ENCODE assay signal across 15 cellular contexts in genomic region chr3:128060473-128061381, GRCh38. TPM values are rescaled to one million over a fixed set of nuclear protein-coding genes. Genes with fewer than 3 reads are reported as not detected.
DNase-seq lines count a peak whose midpoint lies in the region; ATAC-seq and TF ChIP-seq lines count a peak whose summit lies in the region.
"Had no signal": no experiment of that assay in that cellular context is flagged by ENCODE, and none has a peak within 500 bp of the region (broad histone marks: within the 10 kb centered on the region; RNA-seq: fewer than 3 reads in every experiment).

No MANE protein-coding gene starts in this region.

- no peaks in the 10 kb centered on the region for H3K9me3 ChIP-seq in adipocyte (ENCODE audit: control insufficient read depth, low read length)
- H3K9me3 ChIP-seq in spleen = no peaks in the 10 kb centered on the region
- H3K9me3 ChIP-seq: A549 had no signal

- WGBS in spleen, 5 donors = 84 to 95% (median 89%) methylated on average over 11 of the region's 11 CpGs

- H3K4me3 ChIP-seq in HFF-Myc (replicated peaks; ENCODE audit: low read depth, low read length) (no peak overlapping the region), adipocyte (ENCODE audit: low read length) (no peak overlapping the region), fibroblast of mammary gland (ENCODE audit: control insufficient read depth, low read depth, low read length) (no peak overlapping the region), spleen (no peak overlapping the region)
- H3K4me3 ChIP-seq: A549, GM23338 had no signal

- peaks cover 97% of the 10 kb centered on the region for H3K36me3 ChIP-seq in adipocyte (ENCODE audit: control insufficient read depth, insufficient read depth, low read length, severe bottlenecking)
- H3K36me3 ChIP-seq in spleen = peaks cover 11 to 100% (median 94%) of the 10 kb centered on the region in 6 donors

- intact Hi-C loops in spleen (cut with DNase I; ENCODE audit: low total_unique reads) = no loop called here

- DNase-seq in A172 (ENCODE audit: low spot score) (peak; percentile 54), HFF-Myc (ENCODE audit: extremely low read depth, low read depth) (peak; percentile 86), adipocyte (ENCODE audit: low read depth) (peak; percentile 82), fibroblast of mammary gland (ENCODE audit: low read depth) (peak; percentile 99), spleen (no peak), DMS 273 (lab: John Stamatoyannopoulos, UW; ENCODE audit: unreplicated experiment) (no peak)
- DNase-seq: activated CD4-positive, alpha-beta T cell treated with anti-CD3 and anti-CD28 coated beads for 48 hours; MV-4-11; T-cell had no signal

- ATAC-seq in GM21786 (IDR thresholded peaks at IDR 0.05; ENCODE audit: unreplicated experiment) (no peak), GM18505 (IDR thresholded peaks at IDR 0.05; ENCODE audit: unreplicated experiment) (no peak)
- ATAC-seq: A549, GM23338, T-cell had no signal

- no peak for TF ChIP-seq CTCF in HFF-Myc (IDR thresholded peaks at IDR 0.05; ENCODE audit: low read depth, low read length, missing control alignments)
- TF ChIP-seq CTCF in fibroblast of mammary gland (conservative IDR thresholded peaks at IDR 0.05; ENCODE audit: control insufficient read depth, insufficient read depth, low read depth, low read length) = peak; percentile 23
- TF ChIP-seq CTCF in spleen (IDR thresholded peaks at IDR 0.05 in 8 of 11, conservative IDR thresholded peaks at IDR 0.05 in 3 of 11) = no peak

- H3K27ac ChIP-seq in spleen = no peak overlapping the region
- H3K27ac ChIP-seq: A549, HL-60, parathyroid adenoma had no signal

- no peaks in the 10 kb centered on the region for H3K27me3 ChIP-seq in adipocyte (replicated peaks; ENCODE audit: control insufficient read depth, insufficient read depth, low read length)
- H3K27me3 ChIP-seq in spleen (replicated peaks in 1 of 7) = no peaks in the 10 kb centered on the region

- H3K4me1 ChIP-seq in adipocyte (ENCODE audit: control insufficient read depth, insufficient read depth, low read length) (peaks cover 33% of the 10 kb centered on the region), spleen (peaks cover 0 to 23% (median 4%) of the 10 kb centered on the region in 6 donors)
- H3K4me1 ChIP-seq: A549, parathyroid adenoma had no signal

- H3K9ac ChIP-seq in adipocyte (ENCODE audit: low read length) = peak overlapping the region; percentile 22
- H3K9ac ChIP-seq: parathyroid adenoma had no signal

- TF ChIP-seq POLR2A in spleen (IDR thresholded peaks at IDR 0.05) (no peak), GM18505 (IDR thresholded peaks at IDR 0.05; ENCODE audit: borderline replicate concordance, extremely low read depth, insufficient read depth, insufficient read length) (no peak)

RNA-seq across cellular contexts. Expression of gene SEC61A1, which starts 8.5 kb away (rescaled TPM):
- total RNA-seq in A172 (2014; rRNA removed; shearing (Covaris generic)) = 296 and 324 TPM in 2 replicates
- 100 to 1,000 TPM; 104 to 136 (median 122) TPM for total RNA-seq in spleen
- 10 to 100 TPM; 49.0 to 66.0 (median 51.2) TPM for polyA plus RNA-seq in spleen

Comparison
In these comparisons a context has a peak if more than half of its experiments do, and no peak if none do; other contexts are left out.
1. DNase-seq: peak in A172 (single experiment), HFF-Myc (single experiment), adipocyte (single experiment) and fibroblast of mammary gland (single experiment); none in spleen (single experiment) and DMS 273 (single experiment).